In genomic region chr1:32695098-32695904, GRCh38 we compare ENCODE assay signal across 1 cellular context.
TF ChIP-seq lines count a peak whose summit lies in the region.

No MANE protein-coding gene starts in this region.

TF ChIP-seq in HepG2, 621 proteins besides CTCF, POLR2A, EP300 and RAD21 (continued from another document and continues in another):
- TF ChIP-seq, protein P1, sequence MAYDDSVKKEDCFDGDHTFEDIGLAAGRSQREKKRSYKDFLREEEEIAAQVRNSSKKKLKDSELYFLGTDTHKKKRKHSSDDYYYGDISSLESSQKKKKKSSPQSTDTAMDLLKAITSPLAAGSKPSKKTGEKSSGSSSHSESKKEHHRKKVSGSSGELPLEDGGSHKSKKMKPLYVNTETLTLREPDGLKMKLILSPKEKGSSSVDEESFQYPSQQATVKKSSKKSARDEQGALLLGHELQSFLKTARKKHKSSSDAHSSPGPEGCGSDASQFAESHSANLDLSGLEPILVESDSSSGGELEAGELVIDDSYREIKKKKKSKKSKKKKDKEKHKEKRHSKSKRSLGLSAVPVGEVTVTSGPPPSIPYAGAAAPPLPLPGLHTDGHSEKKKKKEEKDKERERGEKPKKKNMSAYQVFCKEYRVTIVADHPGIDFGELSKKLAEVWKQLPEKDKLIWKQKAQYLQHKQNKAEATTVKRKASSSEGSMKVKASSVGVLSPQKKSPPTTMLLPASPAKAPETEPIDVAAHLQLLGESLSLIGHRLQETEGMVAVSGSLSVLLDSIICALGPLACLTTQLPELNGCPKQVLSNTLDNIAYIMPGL (CRISPR knock-in tag; IDR thresholded peaks at IDR 0.05; ENCODE audit: borderline replicate concordance in 1 of 2, low read depth in 1 of 2): peak in 1 of 2 experiments; percentile 35; a peak in 1 of 4 replicates
- TF ChIP-seq SRSF4 (IDR thresholded peaks at IDR 0.05; ENCODE audit: low read depth, low read length, poor library complexity, severe bottlenecking) (no peak), KMT2B (CRISPR knock-in tag; IDR thresholded peaks at IDR 0.05) (peak; percentile 36; the same call in 1 of the 2 replicates), NR2F6 (IDR thresholded peaks at IDR 0.05) (no peak), NR2F6 (CRISPR knock-in tag; IDR thresholded peaks at IDR 0.05) (no peak), POLR2G (IDR thresholded peaks at IDR 0.05; ENCODE audit: low read depth, low read length) (peak; percentile 78), KLF9 (CRISPR knock-in tag; IDR thresholded peaks at IDR 0.05; ENCODE audit: low read depth) (no peak), ZNF17 (CRISPR knock-in tag; IDR thresholded peaks at IDR 0.05) (no peak), ZNF556 (CRISPR knock-in tag; IDR thresholded peaks at IDR 0.05; ENCODE audit: borderline replicate concordance) (no peak), ZNF792 (CRISPR knock-in tag; IDR thresholded peaks at IDR 0.05) (no peak), ARNT2 (CRISPR knock-in tag; IDR thresholded peaks at IDR 0.05; ENCODE audit: low read depth) (peak; percentile 39; the same call in 1 of the 2 replicates), SCMH1 (CRISPR knock-in tag; IDR thresholded peaks at IDR 0.05; ENCODE audit: borderline replicate concordance) (no peak), ISL2 (CRISPR knock-in tag; IDR thresholded peaks at IDR 0.05) (peak; percentile 46; the same call in 1 of the 2 replicates), NFKB2 (CRISPR knock-in tag; IDR thresholded peaks at IDR 0.05; ENCODE audit: borderline replicate concordance) (no peak), ZSCAN21 (CRISPR knock-in tag; IDR thresholded peaks at IDR 0.05; ENCODE audit: borderline replicate concordance) (peak; percentile 70), TBX2 (CRISPR knock-in tag; IDR thresholded peaks at IDR 0.05; ENCODE audit: borderline replicate concordance) (peak; percentile 69), ZNF574 (CRISPR knock-in tag; IDR thresholded peaks at IDR 0.05) (peak; percentile 93), MEIS1 (CRISPR knock-in tag; IDR thresholded peaks at IDR 0.05; ENCODE audit: borderline replicate concordance) (no peak), HNRNPH1 (optimal IDR thresholded peaks at IDR 0.05; ENCODE audit: low read depth, low read length) (no peak), MAFK (conservative IDR thresholded peaks at IDR 0.05 in 1 of 2, IDR thresholded peaks at IDR 0.05 in 1 of 2; ENCODE audit: low read length in 2 of 2) (0 out of 4 replicates have a peak, but pooled peaks have one; percentile 15 to 16), ZNF788 (CRISPR knock-in tag; IDR thresholded peaks at IDR 0.05; ENCODE audit: borderline replicate concordance) (peak; percentile 45; the same call in 1 of the 2 replicates), CBX2 (IDR thresholded peaks at IDR 0.05; ENCODE audit: low read depth, low read length) (no peak), CBX2 (CRISPR knock-in tag; IDR thresholded peaks at IDR 0.05; ENCODE audit: low read depth) (no peak), GABPB1 (CRISPR knock-in tag; IDR thresholded peaks at IDR 0.05) (no peak), ZBTB7B (CRISPR knock-in tag; IDR thresholded peaks at IDR 0.05) (0 out of 2 replicates have a peak, but pooled peaks have one; percentile 22), WIZ (CRISPR knock-in tag; IDR thresholded peaks at IDR 0.05) (peak; percentile 57), ELF1 (CRISPR knock-in tag; IDR thresholded peaks at IDR 0.05) (peak; percentile 86), SOX13 (IDR thresholded peaks at IDR 0.05) (no peak), SOX13 (CRISPR knock-in tag; conservative IDR thresholded peaks at IDR 0.05 in 1 of 2, IDR thresholded peaks at IDR 0.05 in 1 of 2) (no peak), DPF2 (CRISPR knock-in tag; IDR thresholded peaks at IDR 0.05; ENCODE audit: borderline replicate concordance, low read depth) (no peak)
- TF ChIP-seq, protein P2, sequence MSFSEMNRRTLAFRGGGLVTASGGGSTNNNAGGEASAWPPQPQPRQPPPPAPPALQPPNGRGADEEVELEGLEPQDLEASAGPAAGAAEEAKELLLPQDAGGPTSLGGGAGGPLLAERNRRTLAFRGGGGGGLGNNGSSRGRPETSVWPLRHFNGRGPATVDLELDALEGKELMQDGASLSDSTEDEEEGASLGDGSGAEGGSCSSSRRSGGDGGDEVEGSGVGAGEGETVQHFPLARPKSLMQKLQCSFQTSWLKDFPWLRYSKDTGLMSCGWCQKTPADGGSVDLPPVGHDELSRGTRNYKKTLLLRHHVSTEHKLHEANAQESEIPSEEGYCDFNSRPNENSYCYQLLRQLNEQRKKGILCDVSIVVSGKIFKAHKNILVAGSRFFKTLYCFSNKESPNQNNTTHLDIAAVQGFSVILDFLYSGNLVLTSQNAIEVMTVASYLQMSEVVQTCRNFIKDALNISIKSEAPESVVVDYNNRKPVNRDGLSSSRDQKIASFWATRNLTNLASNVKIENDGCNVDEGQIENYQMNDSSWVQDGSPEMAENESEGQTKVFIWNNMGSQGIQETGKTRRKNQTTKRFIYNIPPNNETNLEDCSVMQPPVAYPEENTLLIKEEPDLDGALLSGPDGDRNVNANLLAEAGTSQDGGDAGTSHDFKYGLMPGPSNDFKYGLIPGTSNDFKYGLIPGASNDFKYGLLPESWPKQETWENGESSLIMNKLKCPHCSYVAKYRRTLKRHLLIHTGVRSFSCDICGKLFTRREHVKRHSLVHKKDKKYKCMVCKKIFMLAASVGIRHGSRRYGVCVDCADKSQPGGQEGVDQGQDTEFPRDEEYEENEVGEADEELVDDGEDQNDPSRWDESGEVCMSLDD (CRISPR knock-in tag; IDR thresholded peaks at IDR 0.05; ENCODE audit: borderline replicate concordance): 0 out of 2 replicates have a peak, but pooled peaks have one; percentile 38
- TF ChIP-seq, protein P3, sequence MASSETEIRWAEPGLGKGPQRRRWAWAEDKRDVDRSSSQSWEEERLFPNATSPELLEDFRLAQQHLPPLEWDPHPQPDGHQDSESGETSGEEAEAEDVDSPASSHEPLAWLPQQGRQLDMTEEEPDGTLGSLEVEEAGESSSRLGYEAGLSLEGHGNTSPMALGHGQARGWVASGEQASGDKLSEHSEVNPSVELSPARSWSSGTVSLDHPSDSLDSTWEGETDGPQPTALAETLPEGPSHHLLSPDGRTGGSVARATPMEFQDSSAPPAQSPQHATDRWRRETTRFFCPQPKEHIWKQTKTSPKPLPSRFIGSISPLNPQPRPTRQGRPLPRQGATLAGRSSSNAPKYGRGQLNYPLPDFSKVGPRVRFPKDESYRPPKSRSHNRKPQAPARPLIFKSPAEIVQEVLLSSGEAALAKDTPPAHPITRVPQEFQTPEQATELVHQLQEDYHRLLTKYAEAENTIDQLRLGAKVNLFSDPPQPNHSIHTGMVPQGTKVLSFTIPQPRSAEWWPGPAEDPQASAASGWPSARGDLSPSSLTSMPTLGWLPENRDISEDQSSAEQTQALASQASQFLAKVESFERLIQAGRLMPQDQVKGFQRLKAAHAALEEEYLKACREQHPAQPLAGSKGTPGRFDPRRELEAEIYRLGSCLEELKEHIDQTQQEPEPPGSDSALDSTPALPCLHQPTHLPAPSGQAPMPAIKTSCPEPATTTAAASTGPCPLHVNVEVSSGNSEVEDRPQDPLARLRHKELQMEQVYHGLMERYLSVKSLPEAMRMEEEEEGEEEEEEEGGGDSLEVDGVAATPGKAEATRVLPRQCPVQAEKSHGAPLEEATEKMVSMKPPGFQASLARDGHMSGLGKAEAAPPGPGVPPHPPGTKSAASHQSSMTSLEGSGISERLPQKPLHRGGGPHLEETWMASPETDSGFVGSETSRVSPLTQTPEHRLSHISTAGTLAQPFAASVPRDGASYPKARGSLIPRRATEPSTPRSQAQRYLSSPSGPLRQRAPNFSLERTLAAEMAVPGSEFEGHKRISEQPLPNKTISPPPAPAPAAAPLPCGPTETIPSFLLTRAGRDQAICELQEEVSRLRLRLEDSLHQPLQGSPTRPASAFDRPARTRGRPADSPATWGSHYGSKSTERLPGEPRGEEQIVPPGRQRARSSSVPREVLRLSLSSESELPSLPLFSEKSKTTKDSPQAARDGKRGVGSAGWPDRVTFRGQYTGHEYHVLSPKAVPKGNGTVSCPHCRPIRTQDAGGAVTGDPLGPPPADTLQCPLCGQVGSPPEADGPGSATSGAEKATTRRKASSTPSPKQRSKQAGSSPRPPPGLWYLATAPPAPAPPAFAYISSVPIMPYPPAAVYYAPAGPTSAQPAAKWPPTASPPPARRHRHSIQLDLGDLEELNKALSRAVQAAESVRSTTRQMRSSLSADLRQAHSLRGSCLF (CRISPR knock-in tag; IDR thresholded peaks at IDR 0.05; ENCODE audit: borderline replicate concordance): no peak; the same call in 1 of the 2 replicates
- TF ChIP-seq, protein P4, sequence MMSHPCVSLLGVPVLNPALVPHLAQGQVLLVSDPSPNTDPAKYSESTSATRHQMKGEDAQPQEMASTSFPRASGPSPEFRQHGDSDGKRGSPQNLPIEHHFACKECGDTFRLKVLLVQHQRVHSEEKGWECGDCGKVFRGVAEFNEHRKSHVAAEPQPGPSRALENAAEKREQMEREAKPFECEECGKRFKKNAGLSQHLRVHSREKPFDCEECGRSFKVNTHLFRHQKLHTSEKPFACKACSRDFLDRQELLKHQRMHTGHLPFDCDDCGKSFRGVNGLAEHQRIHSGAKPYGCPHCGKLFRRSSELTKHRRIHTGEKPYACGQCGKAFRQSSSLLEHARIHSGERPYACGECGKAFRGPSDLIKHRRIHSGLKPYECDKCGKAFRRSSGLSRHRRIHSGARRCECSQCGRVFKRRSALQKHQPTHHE (CRISPR knock-in tag; IDR thresholded peaks at IDR 0.05; ENCODE audit: borderline replicate concordance): peak; percentile 50; the same call in 1 of the 2 replicates
- TF ChIP-seq, protein P5, sequence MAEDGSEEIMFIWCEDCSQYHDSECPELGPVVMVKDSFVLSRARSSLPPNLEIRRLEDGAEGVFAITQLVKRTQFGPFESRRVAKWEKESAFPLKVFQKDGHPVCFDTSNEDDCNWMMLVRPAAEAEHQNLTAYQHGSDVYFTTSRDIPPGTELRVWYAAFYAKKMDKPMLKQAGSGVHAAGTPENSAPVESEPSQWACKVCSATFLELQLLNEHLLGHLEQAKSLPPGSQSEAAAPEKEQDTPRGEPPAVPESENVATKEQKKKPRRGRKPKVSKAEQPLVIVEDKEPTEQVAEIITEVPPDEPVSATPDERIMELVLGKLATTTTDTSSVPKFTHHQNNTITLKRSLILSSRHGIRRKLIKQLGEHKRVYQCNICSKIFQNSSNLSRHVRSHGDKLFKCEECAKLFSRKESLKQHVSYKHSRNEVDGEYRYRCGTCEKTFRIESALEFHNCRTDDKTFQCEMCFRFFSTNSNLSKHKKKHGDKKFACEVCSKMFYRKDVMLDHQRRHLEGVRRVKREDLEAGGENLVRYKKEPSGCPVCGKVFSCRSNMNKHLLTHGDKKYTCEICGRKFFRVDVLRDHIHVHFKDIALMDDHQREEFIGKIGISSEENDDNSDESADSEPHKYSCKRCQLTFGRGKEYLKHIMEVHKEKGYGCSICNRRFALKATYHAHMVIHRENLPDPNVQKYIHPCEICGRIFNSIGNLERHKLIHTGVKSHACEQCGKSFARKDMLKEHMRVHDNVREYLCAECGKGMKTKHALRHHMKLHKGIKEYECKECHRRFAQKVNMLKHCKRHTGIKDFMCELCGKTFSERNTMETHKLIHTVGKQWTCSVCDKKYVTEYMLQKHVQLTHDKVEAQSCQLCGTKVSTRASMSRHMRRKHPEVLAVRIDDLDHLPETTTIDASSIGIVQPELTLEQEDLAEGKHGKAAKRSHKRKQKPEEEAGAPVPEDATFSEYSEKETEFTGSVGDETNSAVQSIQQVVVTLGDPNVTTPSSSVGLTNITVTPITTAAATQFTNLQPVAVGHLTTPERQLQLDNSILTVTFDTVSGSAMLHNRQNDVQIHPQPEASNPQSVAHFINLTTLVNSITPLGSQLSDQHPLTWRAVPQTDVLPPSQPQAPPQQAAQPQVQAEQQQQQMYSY (CRISPR knock-in tag; IDR thresholded peaks at IDR 0.05): peak; percentile 54; the same call in 1 of the 2 replicates
- TF ChIP-seq, protein P6, sequence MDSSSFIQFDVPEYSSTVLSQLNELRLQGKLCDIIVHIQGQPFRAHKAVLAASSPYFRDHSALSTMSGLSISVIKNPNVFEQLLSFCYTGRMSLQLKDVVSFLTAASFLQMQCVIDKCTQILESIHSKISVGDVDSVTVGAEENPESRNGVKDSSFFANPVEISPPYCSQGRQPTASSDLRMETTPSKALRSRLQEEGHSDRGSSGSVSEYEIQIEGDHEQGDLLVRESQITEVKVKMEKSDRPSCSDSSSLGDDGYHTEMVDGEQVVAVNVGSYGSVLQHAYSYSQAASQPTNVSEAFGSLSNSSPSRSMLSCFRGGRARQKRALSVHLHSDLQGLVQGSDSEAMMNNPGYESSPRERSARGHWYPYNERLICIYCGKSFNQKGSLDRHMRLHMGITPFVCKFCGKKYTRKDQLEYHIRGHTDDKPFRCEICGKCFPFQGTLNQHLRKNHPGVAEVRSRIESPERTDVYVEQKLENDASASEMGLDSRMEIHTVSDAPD (CRISPR knock-in tag; IDR thresholded peaks at IDR 0.05): 0 out of 2 replicates have a peak, but pooled peaks have one; percentile 37
- TF ChIP-seq, protein P7, sequence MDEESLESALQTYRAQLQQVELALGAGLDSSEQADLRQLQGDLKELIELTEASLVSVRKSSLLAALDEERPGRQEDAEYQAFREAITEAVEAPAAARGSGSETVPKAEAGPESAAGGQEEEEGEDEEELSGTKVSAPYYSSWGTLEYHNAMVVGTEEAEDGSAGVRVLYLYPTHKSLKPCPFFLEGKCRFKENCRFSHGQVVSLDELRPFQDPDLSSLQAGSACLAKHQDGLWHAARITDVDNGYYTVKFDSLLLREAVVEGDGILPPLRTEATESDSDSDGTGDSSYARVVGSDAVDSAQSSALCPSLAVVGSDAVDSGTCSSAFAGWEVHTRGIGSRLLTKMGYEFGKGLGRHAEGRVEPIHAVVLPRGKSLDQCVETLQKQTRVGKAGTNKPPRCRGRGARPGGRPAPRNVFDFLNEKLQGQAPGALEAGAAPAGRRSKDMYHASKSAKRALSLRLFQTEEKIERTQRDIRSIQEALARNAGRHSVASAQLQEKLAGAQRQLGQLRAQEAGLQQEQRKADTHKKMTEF (CRISPR knock-in tag; IDR thresholded peaks at IDR 0.05): peak; percentile 73
- TF ChIP-seq, protein P8, sequence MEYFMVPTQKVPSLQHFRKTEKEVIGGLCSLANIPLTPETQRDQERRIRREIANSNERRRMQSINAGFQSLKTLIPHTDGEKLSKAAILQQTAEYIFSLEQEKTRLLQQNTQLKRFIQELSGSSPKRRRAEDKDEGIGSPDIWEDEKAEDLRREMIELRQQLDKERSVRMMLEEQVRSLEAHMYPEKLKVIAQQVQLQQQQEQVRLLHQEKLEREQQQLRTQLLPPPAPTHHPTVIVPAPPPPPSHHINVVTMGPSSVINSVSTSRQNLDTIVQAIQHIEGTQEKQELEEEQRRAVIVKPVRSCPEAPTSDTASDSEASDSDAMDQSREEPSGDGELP (IDR thresholded peaks at IDR 0.05; ENCODE audit: borderline replicate concordance, low read depth): peak; percentile 78
